In the genomic region with DNA sequence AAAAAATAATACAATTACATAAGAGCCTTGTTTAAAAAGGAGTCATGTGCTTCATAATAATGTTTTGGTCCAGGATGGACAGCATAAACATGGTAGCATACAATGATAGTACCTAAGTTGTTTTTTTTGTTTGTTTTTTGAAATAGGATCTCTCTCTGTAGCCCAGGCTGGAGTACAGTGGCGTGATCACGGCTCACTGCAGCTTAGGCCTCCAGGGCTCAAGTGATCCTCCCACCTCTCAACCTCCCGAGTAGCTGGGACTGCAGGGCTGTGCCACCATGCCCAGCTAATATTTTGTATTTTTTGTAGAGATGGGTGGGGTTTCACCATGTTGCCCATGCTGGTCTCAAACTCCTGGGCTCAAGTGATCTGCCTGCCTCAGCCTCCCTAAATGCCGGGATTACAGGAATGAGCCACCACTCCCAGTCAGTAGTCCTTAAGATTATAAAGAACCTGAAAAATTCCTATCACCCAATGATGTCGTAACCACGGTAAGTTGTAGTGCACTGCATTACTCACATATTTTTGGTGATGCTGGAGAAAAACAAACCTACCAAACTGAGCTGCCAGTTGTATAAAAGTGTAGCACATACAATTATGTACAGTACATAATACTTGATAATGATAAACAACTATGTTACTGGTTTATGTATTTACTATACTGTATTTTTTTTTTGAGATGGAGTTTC, we compare ENCODE assay signal across 20 cellular contexts. TPM values are rescaled to one million over a fixed set of nuclear protein-coding genes. Genes with fewer than 3 reads are reported as not detected.
DNase-seq lines count a peak whose midpoint lies in the region; TF ChIP-seq lines count a peak whose summit lies in the region.
"Had no signal": no experiment of that assay in that cellular context is flagged by ENCODE, and none has a peak within 500 bp of the region (broad histone marks: within the 10 kb centered on the region; RNA-seq: fewer than 3 reads in every experiment).

No MANE protein-coding gene starts in this region.

- H3K36me3 ChIP-seq in breast epithelium (no peaks in the 10 kb centered on the region), esophagus muscularis mucosa (no peaks in the 10 kb centered on the region)
- H3K36me3 ChIP-seq: prostate gland had no signal

- intact Hi-C loops in MCF 10A (cut with micrococcal nuclease) (no loop called here), breast epithelium (cut with DNase I; ENCODE audit: low total_unique reads) (no loop called here), esophagus muscularis mucosa (cut with DNase I) (no loop called here)

- TF ChIP-seq POLR2A in breast epithelium (IDR thresholded peaks at IDR 0.05) (no peak), esophagus muscularis mucosa (IDR thresholded peaks at IDR 0.05; ENCODE audit: low read depth) (no peak)

- no peak for TF ChIP-seq CTCF in MCF 10A (IDR thresholded peaks at IDR 0.05; ENCODE audit: unreplicated experiment)
- no peak for TF ChIP-seq CTCF in breast epithelium (IDR thresholded peaks at IDR 0.05)
- no peak for TF ChIP-seq CTCF in esophagus muscularis mucosa (IDR thresholded peaks at IDR 0.05)
- TF ChIP-seq CTCF in mesothelial cell of epicardium (IDR thresholded peaks at IDR 0.05; ENCODE audit: unreplicated experiment), result no peak

- H3K4me1 ChIP-seq in breast epithelium (no peaks in the 10 kb centered on the region), esophagus muscularis mucosa (no peaks in the 10 kb centered on the region)
- H3K4me1 ChIP-seq: body of pancreas, prostate gland had no signal

- CTCF ChIA-PET in MCF 10A (lab: Yijun Ruan, JAX), result interaction anchor here (1.1 to 1.3 kb wide), 4 partner anchors 13 to 610 kb away, joined by 3 to 4 read pairs (median 4); no protein-coding TSS in a partner anchor

- POLR2A ChIA-PET in MCF 10A (lab: Yijun Ruan, JAX), result interaction anchor here (0.6 to 1.7 kb wide), 2 partner anchors 11 to 21 kb away, joined by 3 to 8 read pairs; no protein-coding TSS in a partner anchor

- H3K9me3 ChIP-seq in breast epithelium (no peaks in the 10 kb centered on the region), esophagus muscularis mucosa (no peaks in the 10 kb centered on the region)
- H3K9me3 ChIP-seq: A549, body of pancreas, prostate gland had no signal

- TF ChIP-seq EP300 in esophagus muscularis mucosa (IDR thresholded peaks at IDR 0.05), result no peak

- H3K36me3 Mint-ChIP-seq in MCF 10A (ENCODE audit: insufficient read depth, unreplicated experiment) (no peaks in the 10 kb centered on the region), mesothelial cell of epicardium (no peaks in the 10 kb centered on the region)
- H3K36me3 Mint-ChIP-seq: activated naive CD4-positive, alpha-beta T cell treated with anti-CD3 and anti-CD28 coated beads, Interleukin-2, amount 10 ng/mL, durations not matched to agents 7 days and 5 days had no signal

- DNase-seq in MCF 10A (ENCODE audit: unreplicated experiment), result peak; percentile 56
- no peak for DNase-seq in breast epithelium (ENCODE audit: low spot score in 2 of 2)
- DNase-seq in NCI-H226, result peak; percentile 47
- peak; percentile 37 for DNase-seq in esophagus muscularis mucosa (ENCODE audit: extremely low spot score)
- no peak for DNase-seq in germinal center (ENCODE audit: low spot score)
- DNase-seq in amygdala (lab: John Stamatoyannopoulos, UW), result no peak
- no peak for DNase-seq in AML-193 (lab: John Stamatoyannopoulos, UW)
- DNase-seq in mesothelial cell of epicardium (ENCODE audit: low spot score in 2 of 2, unreplicated experiment in 2 of 2), result no peak
- DNase-seq: activated naive CD4-positive, alpha-beta T cell treated with anti-CD3 and anti-CD28 coated beads, Interleukin-2, amount 10 ng/mL, durations not matched to agents 7 days and 5 days; activated T-cell treated with anti-CD3 and anti-CD28 coated beads, Interleukin-2, amount 50 U/mL, for 4 hours; body of pancreas; hippocampal formation; KG1; NCI-H1048; small intestine; stimulated activated CD4-positive, alpha-beta T cell treated with anti-CD3 and anti-CD28 coated beads, Interleukin-4, amount 100 ng/mL, for 1 hour had no signal

- WGBS in esophagus muscularis mucosa, result 87% methylated on average over 6 of the region's 6 CpGs

- no peaks in the 10 kb centered on the region for H3K27me3 Mint-ChIP-seq in MCF 10A (ENCODE audit: insufficient read depth, unreplicated experiment)
- no peaks in the 10 kb centered on the region for H3K27me3 Mint-ChIP-seq in mesothelial cell of epicardium (ENCODE audit: low read depth)

- no peak overlapping the region for H3K27ac ChIP-seq in breast epithelium
- H3K27ac ChIP-seq in esophagus muscularis mucosa (replicated peaks in 1 of 4), result no peak overlapping the region
- H3K27ac ChIP-seq: A549, body of pancreas, prostate gland, SK-N-MC had no signal

- H3K4me1 Mint-ChIP-seq in MCF 10A (ENCODE audit: insufficient read depth, unreplicated experiment) (peaks cover 6% of the 10 kb centered on the region), mesothelial cell of epicardium (no peaks in the 10 kb centered on the region)
- H3K4me1 Mint-ChIP-seq: activated naive CD4-positive, alpha-beta T cell treated with anti-CD3 and anti-CD28 coated beads, Interleukin-2, amount 10 ng/mL, durations not matched to agents 7 days and 5 days; neural crest cell had no signal

- H3K4me3 ChIP-seq in breast epithelium, result no peak overlapping the region
- no peak overlapping the region for H3K4me3 ChIP-seq in esophagus muscularis mucosa
- H3K4me3 ChIP-seq: A549, body of pancreas, prostate gland, SK-N-MC had no signal

- peak overlapping the region; percentile 5 for H3K27ac Mint-ChIP-seq in MCF 10A (ENCODE audit: low read depth, unreplicated experiment)
- H3K27ac Mint-ChIP-seq in mesothelial cell of epicardium, result no peak overlapping the region
- H3K27ac Mint-ChIP-seq: activated naive CD4-positive, alpha-beta T cell treated with anti-CD3 and anti-CD28 coated beads, Interleukin-2, amount 10 ng/mL, durations not matched to agents 7 days and 5 days had no signal

- H3K4me3 Mint-ChIP-seq in MCF 10A (ENCODE audit: unreplicated experiment), result no peak overlapping the region
- no peak overlapping the region for H3K4me3 Mint-ChIP-seq in mesothelial cell of epicardium
- H3K4me3 Mint-ChIP-seq: activated naive CD4-positive, alpha-beta T cell treated with anti-CD3 and anti-CD28 coated beads, Interleukin-2, amount 10 ng/mL, durations not matched to agents 7 days and 5 days; activated T-cell treated with anti-CD3 and anti-CD28 coated beads, Interleukin-2, amount 50 U/mL, for 4 hours; neural crest cell had no signal

- no TSS peak for BruUV-seq in MCF 10A (replicated peaks; lab: Mats Ljungman, UMichigan)

- H3K9me3 Mint-ChIP-seq in MCF 10A (ENCODE audit: unreplicated experiment), result peaks cover 6% of the 10 kb centered on the region
- peaks cover 7% of the 10 kb centered on the region for H3K9me3 Mint-ChIP-seq in mesothelial cell of epicardium
- H3K9me3 Mint-ChIP-seq: activated naive CD4-positive, alpha-beta T cell treated with anti-CD3 and anti-CD28 coated beads, Interleukin-2, amount 10 ng/mL, durations not matched to agents 7 days and 5 days; activated T-cell treated with anti-CD3 and anti-CD28 coated beads, Interleukin-2, amount 50 U/mL, for 4 hours; neural crest cell had no signal

- H3K27me3 ChIP-seq in breast epithelium (no peaks in the 10 kb centered on the region), esophagus muscularis mucosa (no peaks in the 10 kb centered on the region)
- H3K27me3 ChIP-seq: body of pancreas had no signal

RNA-seq across cellular contexts. Expression of a gene that starts 22.4 kb away (rescaled TPM):
- total RNA-seq in MCF 10A (2022), result 70.1 and 70.3 TPM in 2 replicates
- total RNA-seq in breast epithelium, result 100 to 1,000 TPM in 1 of 3 donors, 10 to 100 TPM in 2; 45.9 to 107 (median 62.6) TPM
- 10 to 100 TPM; 21.7 to 38.0 (median 37.7) TPM for total RNA-seq in esophagus muscularis mucosa
- total RNA-seq in mesothelial cell of epicardium, result 77.8 to 78.9 TPM (median 78.7 TPM) in 3 replicates

Comparison
In these comparisons a context has a peak if more than half of its experiments do, and no peak if none do; other contexts are left out.
1. DNase-seq: peak in MCF 10A (single experiment), NCI-H226 (single experiment) and esophagus muscularis mucosa (single experiment); none in breast epithelium (0 of 2), germinal center (single experiment), amygdala (0 of 56), AML-193 (0 of 2) and mesothelial cell of epicardium (0 of 2).